ENCODE assay signal across 1 cellular context in genomic region chr2:201071305-201072200, GRCh38.
TF ChIP-seq lines count a peak whose summit lies in the region.

Gene HYCC2 (minus strand): TSS chr2:201071671. CDS start chr2:201024009, 47,662 bp downstream.
Gene NDUFB3 (plus strand): TSS chr2:201072001. CDS start chr2:201078883, 6,882 bp downstream.

TF ChIP-seq in HepG2, 621 proteins besides CTCF, POLR2A, EP300 and RAD21 (continued from another document and continues in another):
- peak in 1 of 2 experiments; percentile 86; a peak in 2 of 4 replicates for TF ChIP-seq ATF4 (CRISPR knock-in tag; IDR thresholded peaks at IDR 0.05)
- TF ChIP-seq ZNF510 (CRISPR knock-in tag; IDR thresholded peaks at IDR 0.05; ENCODE audit: low read depth) = peak; percentile 91; the same call in 1 of the 2 replicates
- TF ChIP-seq ZNF24 (IDR thresholded peaks at IDR 0.05) = peak; percentile 90
- TF ChIP-seq TCF7 (IDR thresholded peaks at IDR 0.05; ENCODE audit: low read depth) = 0 out of 2 replicates have a peak, but pooled peaks have one; percentile 26
- peak; percentile 95 for TF ChIP-seq REPIN1 (CRISPR knock-in tag; IDR thresholded peaks at IDR 0.05; ENCODE audit: borderline replicate concordance, low read depth)
- no peak for TF ChIP-seq MAFK (conservative IDR thresholded peaks at IDR 0.05 in 1 of 2, IDR thresholded peaks at IDR 0.05 in 1 of 2; ENCODE audit: low read length in 2 of 2)
- TF ChIP-seq ZNF235 (CRISPR knock-in tag; IDR thresholded peaks at IDR 0.05; ENCODE audit: borderline replicate concordance) = peak; percentile 74; the same call in 1 of the 2 replicates
- TF ChIP-seq PAWR (CRISPR knock-in tag; IDR thresholded peaks at IDR 0.05; ENCODE audit: borderline replicate concordance) = 0 out of 2 replicates have a peak, but pooled peaks have one; percentile 25
- TF ChIP-seq ZBTB38 (CRISPR knock-in tag; IDR thresholded peaks at IDR 0.05) = peak; percentile 57
- peak; percentile 19; the same call in 1 of the 2 replicates for TF ChIP-seq NFE2 (CRISPR knock-in tag; IDR thresholded peaks at IDR 0.05)
- peak; percentile 90; the same call in 1 of the 2 replicates for TF ChIP-seq ZNF556 (CRISPR knock-in tag; IDR thresholded peaks at IDR 0.05; ENCODE audit: borderline replicate concordance)
- TF ChIP-seq ZNF281 (CRISPR knock-in tag; IDR thresholded peaks at IDR 0.05; ENCODE audit: borderline replicate concordance) = peak; percentile 20; the same call in 1 of the 2 replicates
- TF ChIP-seq HES4 (CRISPR knock-in tag; IDR thresholded peaks at IDR 0.05; ENCODE audit: borderline replicate concordance) = no peak
- TF ChIP-seq ZNF34 (CRISPR knock-in tag; IDR thresholded peaks at IDR 0.05; ENCODE audit: borderline replicate concordance) = peak; percentile 92
- peak; percentile 89 for TF ChIP-seq MXD1 (CRISPR knock-in tag; IDR thresholded peaks at IDR 0.05)
- TF ChIP-seq ZNF101 (CRISPR knock-in tag; IDR thresholded peaks at IDR 0.05; ENCODE audit: borderline replicate concordance, low read depth) = 0 out of 2 replicates have a peak, but pooled peaks have one; percentile 29
- peak; percentile 29; the same call in 1 of the 2 replicates for TF ChIP-seq TMF1 (CRISPR knock-in tag; IDR thresholded peaks at IDR 0.05; ENCODE audit: low read depth)
- peak; percentile 93 for TF ChIP-seq NCOR1 (IDR thresholded peaks at IDR 0.05; ENCODE audit: borderline replicate concordance, low read length)
- peak; percentile 55; the same call in 1 of the 2 replicates for TF ChIP-seq NKX3-1 (CRISPR knock-in tag; IDR thresholded peaks at IDR 0.05)
- TF ChIP-seq ZNF160 (CRISPR knock-in tag; IDR thresholded peaks at IDR 0.05) = peak; percentile 29
- no peak for TF ChIP-seq RAD51 (IDR thresholded peaks at IDR 0.05; ENCODE audit: borderline replicate concordance)
- TF ChIP-seq TP53 (CRISPR knock-in tag; conservative IDR thresholded peaks at IDR 0.05) = 0 out of 2 replicates have a peak, but pooled peaks have one; percentile 23
- TF ChIP-seq ZNF781 (CRISPR knock-in tag; IDR thresholded peaks at IDR 0.05; ENCODE audit: borderline replicate concordance, not compliant biosample characterization) = peak; percentile 92
- TF ChIP-seq MBD4 (IDR thresholded peaks at IDR 0.05; ENCODE audit: borderline replicate concordance, low read length) = no peak
- peak; percentile 58 for TF ChIP-seq CCDC6 (CRISPR knock-in tag; IDR thresholded peaks at IDR 0.05)
- peak; percentile 95 for TF ChIP-seq SIN3A (IDR thresholded peaks at IDR 0.05; ENCODE audit: borderline replicate concordance, low read depth, low read length)
- peak; percentile 87; the same call in 1 of the 2 replicates for TF ChIP-seq ZNF33B (CRISPR knock-in tag; IDR thresholded peaks at IDR 0.05)
- peak; percentile 99 for TF ChIP-seq GATAD1 (CRISPR knock-in tag; IDR thresholded peaks at IDR 0.05)
- TF ChIP-seq ZNF333 (CRISPR knock-in tag; IDR thresholded peaks at IDR 0.05; ENCODE audit: borderline replicate concordance) = 0 out of 2 replicates have a peak, but pooled peaks have one; percentile 78
- no peak for TF ChIP-seq FOXO4 (CRISPR knock-in tag; conservative IDR thresholded peaks at IDR 0.05)
- TF ChIP-seq ZBTB40 (IDR thresholded peaks at IDR 0.05) = peak; percentile 98
- peak; percentile 10; the same call in 1 of the 2 replicates for TF ChIP-seq ZBTB40 (CRISPR knock-in tag; IDR thresholded peaks at IDR 0.05)
- peak; percentile 69 for TF ChIP-seq HNRNPLL (IDR thresholded peaks at IDR 0.05; ENCODE audit: low read depth, low read length, poor library complexity, severe bottlenecking)
- TF ChIP-seq ZNF543 (CRISPR knock-in tag; IDR thresholded peaks at IDR 0.05) = peak; percentile 97
- TF ChIP-seq ZNF850 (CRISPR knock-in tag; conservative IDR thresholded peaks at IDR 0.05) = no peak
- TF ChIP-seq ZNF577 (CRISPR knock-in tag; IDR thresholded peaks at IDR 0.05; ENCODE audit: borderline replicate concordance, low read depth) = peak; percentile 75; the same call in 1 of the 2 replicates
- 0 out of 2 replicates have a peak, but pooled peaks have one; percentile 28 for TF ChIP-seq NFATC3 (CRISPR knock-in tag; IDR thresholded peaks at IDR 0.05)
- peak; percentile 92; the same call in 1 of the 2 replicates for TF ChIP-seq KLF12 (CRISPR knock-in tag; IDR thresholded peaks at IDR 0.05; ENCODE audit: borderline replicate concordance)
- TF ChIP-seq ZNF841 (CRISPR knock-in tag; IDR thresholded peaks at IDR 0.05; ENCODE audit: borderline replicate concordance) = 0 out of 2 replicates have a peak, but pooled peaks have one; percentile 56
- TF ChIP-seq SATB2 (CRISPR knock-in tag; IDR thresholded peaks at IDR 0.05) = no peak
- TF ChIP-seq NFRKB (IDR thresholded peaks at IDR 0.05) = peak; percentile 39; the same call in 1 of the 2 replicates
- 0 out of 2 replicates have a peak, but pooled peaks have one; percentile 19 for TF ChIP-seq CAMTA2 (CRISPR knock-in tag; IDR thresholded peaks at IDR 0.05; ENCODE audit: borderline replicate concordance)
- TF ChIP-seq ZNF589 (CRISPR knock-in tag; conservative IDR thresholded peaks at IDR 0.05) = peak; percentile 98
- 0 out of 2 replicates have a peak, but pooled peaks have one; percentile 6 for TF ChIP-seq ZNF710 (CRISPR knock-in tag; IDR thresholded peaks at IDR 0.05; ENCODE audit: borderline replicate concordance)
- 0 out of 2 replicates have a peak, but pooled peaks have one; percentile 50 for TF ChIP-seq HINFP (CRISPR knock-in tag; IDR thresholded peaks at IDR 0.05; ENCODE audit: low read depth)
- peak; percentile 78; the same call in 1 of the 2 replicates for TF ChIP-seq SP1 (IDR thresholded peaks at IDR 0.05)
- peak; percentile 96 for TF ChIP-seq SP1 (CRISPR knock-in tag; IDR thresholded peaks at IDR 0.05)
